8 cellular contexts compared by ENCODE assay signal in the genomic region with DNA sequence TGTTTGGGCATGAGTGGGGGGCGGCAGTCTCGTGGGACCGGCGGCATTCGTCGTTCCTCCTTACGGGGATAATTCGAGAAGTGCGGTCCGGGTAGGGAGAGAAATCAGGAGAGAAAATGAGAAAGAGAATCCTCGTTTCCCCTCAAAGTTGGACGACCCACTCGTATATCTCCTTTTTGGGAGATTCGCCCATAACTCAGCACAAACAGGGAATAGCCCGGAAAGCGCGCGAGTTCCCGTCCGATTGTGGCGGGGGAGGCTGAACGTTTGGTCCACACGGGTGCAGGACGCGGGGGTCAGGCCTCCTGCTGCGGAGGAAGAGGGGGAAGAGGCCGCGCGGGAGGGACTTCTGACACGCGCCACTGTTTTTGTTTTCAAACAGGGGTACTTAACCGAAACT.
DNase-seq lines count a peak whose midpoint lies in the region; ATAC-seq lines count a peak whose summit lies in the region.

No MANE protein-coding gene starts in this region.

- H3K9ac ChIP-seq in adipocyte (ENCODE audit: low read length), result peak overlapping the region; percentile 83

- no peaks in the 10 kb centered on the region for H3K27me3 ChIP-seq in adipocyte (replicated peaks; ENCODE audit: control insufficient read depth, insufficient read depth, low read length)

- H3K9me3 ChIP-seq in adipocyte (ENCODE audit: control insufficient read depth, low read length), result no peaks in the 10 kb centered on the region

- H3K27me3 Mint-ChIP-seq in T-helper 2 cell treated with Interferon-gamma antibody and Interleukin-4, amounts not matched to agents 5 μg/mL and 100 μg/mL, for 36 hours (ENCODE audit: low read depth), result peaks cover 80% of the 10 kb centered on the region
- peaks cover 53 to 56% of the 10 kb centered on the region in 2 donors for H3K27me3 Mint-ChIP-seq in stimulated activated naive B cell treated with anti-CD40 and anti-IgM and Interleukin-4, amounts not matched to agents 10 μg/mL and 1 μg/mL and 100 μg/mL, for 72 hours

- H3K4me1 Mint-ChIP-seq in T-helper 2 cell treated with Interferon-gamma antibody and Interleukin-4, amounts not matched to agents 5 μg/mL and 100 μg/mL, for 36 hours (ENCODE audit: low read depth), result peaks cover 3% of the 10 kb centered on the region
- peaks cover 4 to 13% of the 10 kb centered on the region in 2 donors for H3K4me1 Mint-ChIP-seq in stimulated activated naive B cell treated with anti-CD40 and anti-IgM and Interleukin-4, amounts not matched to agents 10 μg/mL and 1 μg/mL and 100 μg/mL, for 72 hours

- H3K4me1 ChIP-seq in adipocyte (ENCODE audit: control insufficient read depth, insufficient read depth, low read length), result no peaks in the 10 kb centered on the region

- no peak overlapping the region for H3K27ac Mint-ChIP-seq in T-helper 2 cell treated with Interferon-gamma antibody and Interleukin-4, amounts not matched to agents 5 μg/mL and 100 μg/mL, for 36 hours
- H3K27ac Mint-ChIP-seq in stimulated activated naive B cell treated with anti-CD40 and anti-IgM and Interleukin-4, amounts not matched to agents 10 μg/mL and 1 μg/mL and 100 μg/mL, for 72 hours, result peak overlapping the region; percentile 37

- DNase-seq in T-helper 2 cell treated with Interferon-gamma antibody and Interleukin-4, amounts not matched to agents 5 μg/mL and 100 μg/mL, for 36 hours (ENCODE audit: low spot score), result no peak
- no peak for DNase-seq in T-helper 2 cell
- peak; percentile 44 for DNase-seq in adipocyte (ENCODE audit: low read depth)
- peak; percentile 12 for DNase-seq in iPS-NIHi11 (ENCODE audit: low spot score)
- no peak for DNase-seq in stimulated activated naive B cell treated with anti-CD40 and anti-IgM and Interleukin-4, amounts not matched to agents 10 μg/mL and 1 μg/mL and 100 μg/mL, for 72 hours
- no peak for DNase-seq in central memory CD4-positive, alpha-beta T cell
- DNase-seq in NOMO-1 treated with dmso at 0.1 percent for 144 hours (lab: John Stamatoyannopoulos, UW; ENCODE audit: unreplicated experiment), result no peak
- no peak for DNase-seq in NCI-H1694 treated with DMSO at 0.1 percent for 48 hours (lab: John Stamatoyannopoulos, UW)

- no peaks in the 10 kb centered on the region for H3K9me3 Mint-ChIP-seq in T-helper 2 cell treated with Interferon-gamma antibody and Interleukin-4, amounts not matched to agents 5 μg/mL and 100 μg/mL, for 36 hours
- no peaks in the 10 kb centered on the region for H3K9me3 Mint-ChIP-seq in stimulated activated naive B cell treated with anti-CD40 and anti-IgM and Interleukin-4, amounts not matched to agents 10 μg/mL and 1 μg/mL and 100 μg/mL, for 72 hours

- ATAC-seq in stimulated activated naive B cell treated with anti-CD40 and anti-IgM and Interleukin-4, amounts not matched to agents 10 μg/mL and 1 μg/mL and 100 μg/mL, for 72 hours (replicated peaks), result no peak

- H3K4me3 ChIP-seq in adipocyte (ENCODE audit: low read length), result peak overlapping the region; percentile 88

- no peaks in the 10 kb centered on the region for H3K36me3 ChIP-seq in adipocyte (ENCODE audit: control insufficient read depth, insufficient read depth, low read length, severe bottlenecking)

- H3K4me3 Mint-ChIP-seq in T-helper 2 cell treated with Interferon-gamma antibody and Interleukin-4, amounts not matched to agents 5 μg/mL and 100 μg/mL, for 36 hours, result peak overlapping the region; percentile 65
- H3K4me3 Mint-ChIP-seq in stimulated activated naive B cell treated with anti-CD40 and anti-IgM and Interleukin-4, amounts not matched to agents 10 μg/mL and 1 μg/mL and 100 μg/mL, for 72 hours, result peak overlapping the region; percentile 70 to 77

- no peaks in the 10 kb centered on the region for H3K36me3 Mint-ChIP-seq in T-helper 2 cell treated with Interferon-gamma antibody and Interleukin-4, amounts not matched to agents 5 μg/mL and 100 μg/mL, for 36 hours (ENCODE audit: low read depth)
- H3K36me3 Mint-ChIP-seq in stimulated activated naive B cell treated with anti-CD40 and anti-IgM and Interleukin-4, amounts not matched to agents 10 μg/mL and 1 μg/mL and 100 μg/mL, for 72 hours, result no peaks in the 10 kb centered on the region

Comparison
In these comparisons a context has a peak if more than half of its experiments do, and no peak if none do; other contexts are left out.
1. DNase-seq: peak in adipocyte (single experiment) and iPS-NIHi11 (single experiment); none in T-helper 2 cell treated with Interferon-gamma antibody and Interleukin-4, amounts not matched to agents 5 μg/mL and 100 μg/mL, for 36 hours (single experiment), T-helper 2 cell (0 of 5), stimulated activated naive B cell treated with anti-CD40 and anti-IgM and Interleukin-4, amounts not matched to agents 10 μg/mL and 1 μg/mL and 100 μg/mL, for 72 hours (single experiment), central memory CD4-positive, alpha-beta T cell (single experiment), NOMO-1 treated with dmso at 0.1 percent for 144 hours (single experiment) and NCI-H1694 treated with DMSO at 0.1 percent for 48 hours (single experiment).